10 cellular contexts compared by ENCODE assay signal in genomic region chr19:18433735-18434398, GRCh38. TPM values are rescaled to one million over a fixed set of nuclear protein-coding genes. Genes with fewer than 3 reads are reported as not detected.
DNase-seq lines count a peak whose midpoint lies in the region; ATAC-seq and TF ChIP-seq lines count a peak whose summit lies in the region.
"Had no signal": no experiment of that assay in that cellular context is flagged by ENCODE, and none has a peak within 500 bp of the region (broad histone marks: within the 10 kb centered on the region; RNA-seq: fewer than 3 reads in every experiment).

No MANE protein-coding gene starts in this region.

- no peak for DNase-seq in CD4-positive, CD25-positive, alpha-beta regulatory T cell
- DNase-seq in OCI-LY7 (ENCODE audit: low spot score) (no peak), neuronal stem cell (ENCODE audit: low spot score) (no peak), caudate nucleus (lab: John Stamatoyannopoulos, UW) (no peak), left colon (no peak), cerebellum (ENCODE audit: low spot score) (no peak)
- DNase-seq in effector memory CD8-positive, alpha-beta T cell = no peak

- no peaks in the 10 kb centered on the region for H3K27me3 Mint-ChIP-seq in CD4-positive, CD25-positive, alpha-beta regulatory T cell
- H3K27me3 Mint-ChIP-seq in effector memory CD8-positive, alpha-beta T cell = no peaks in the 10 kb centered on the region

- peak overlapping the region in 2 of 3 donors; percentile 15 to 84 for H3K27ac Mint-ChIP-seq in CD4-positive, CD25-positive, alpha-beta regulatory T cell
- peak overlapping the region; percentile 72 to 88 for H3K27ac Mint-ChIP-seq in effector memory CD8-positive, alpha-beta T cell

- no peak overlapping the region for H2BK15ac ChIP-seq in neuronal stem cell (ENCODE audit: low read length)

- peak overlapping the region; percentile 60 for H3K9ac ChIP-seq in neuronal stem cell (ENCODE audit: low read depth, low read length, poor library complexity)

- H3K9me3 Mint-ChIP-seq in CD4-positive, CD25-positive, alpha-beta regulatory T cell = no peaks in the 10 kb centered on the region
- H3K9me3 Mint-ChIP-seq in effector memory CD8-positive, alpha-beta T cell = no peaks in the 10 kb centered on the region

- no peak for TF ChIP-seq CTCF in OCI-LY7 (conservative IDR thresholded peaks at IDR 0.05; ENCODE audit: low read length)

- peaks cover 49% of the 10 kb centered on the region for H3K4me1 ChIP-seq in CD4-positive, CD25-positive, alpha-beta regulatory T cell (ENCODE audit: control insufficient read depth, insufficient read depth, low read length, poor library complexity, severe bottlenecking)
- peaks cover 33% of the 10 kb centered on the region for H3K4me1 ChIP-seq in OCI-LY7 (ENCODE audit: insufficient read depth, low read length, poor library complexity, severe bottlenecking)
- peaks cover 38 to 47% of the 10 kb centered on the region in 2 donors for H3K4me1 ChIP-seq in neuronal stem cell (ENCODE audit: control insufficient read depth in 2 of 2, insufficient read depth in 1 of 2, low read depth in 1 of 2, low read length in 2 of 2)

- H2BK12ac ChIP-seq in neuronal stem cell (ENCODE audit: low read length) = no peak overlapping the region

- no peak overlapping the region for H2AFZ ChIP-seq in OCI-LY7 (ENCODE audit: low read length)
- no peak overlapping the region for H2AFZ ChIP-seq in neuronal stem cell (ENCODE audit: low read length)

- H3K36me3 Mint-ChIP-seq in CD4-positive, CD25-positive, alpha-beta regulatory T cell = no peaks in the 10 kb centered on the region
- peaks cover 60% of the 10 kb centered on the region for H3K36me3 Mint-ChIP-seq in effector memory CD8-positive, alpha-beta T cell (ENCODE audit: insufficient read depth)

- H3K4me2 ChIP-seq in OCI-LY7 (ENCODE audit: low read length) (no peak overlapping the region), neuronal stem cell (ENCODE audit: insufficient read depth, low read length, poor library complexity, severe bottlenecking) (peak overlapping the region; percentile 66)

- H3K23ac ChIP-seq in neuronal stem cell (ENCODE audit: low read depth, low read length, poor library complexity) = peak overlapping the region; percentile 55

- no peak overlapping the region for H3K14ac ChIP-seq in neuronal stem cell (ENCODE audit: low read length)

- no peaks in the 10 kb centered on the region for H3K27me3 ChIP-seq in CD4-positive, CD25-positive, alpha-beta regulatory T cell (ENCODE audit: control insufficient read depth, insufficient read depth, low read length)
- no peaks in the 10 kb centered on the region for H3K27me3 ChIP-seq in neuronal stem cell (ENCODE audit: control insufficient read depth in 3 of 3, insufficient read depth in 3 of 3, low read depth in 1 of 3, low read length in 3 of 3)
- H3K27me3 ChIP-seq: thyroid gland had no signal

- no peaks in the 10 kb centered on the region for H4K20me1 ChIP-seq in OCI-LY7 (ENCODE audit: insufficient read depth, low read length)

- H2AK5ac ChIP-seq in neuronal stem cell (ENCODE audit: low read depth, low read length) = peak overlapping the region; percentile 100

- CTCF ChIA-PET in OCI-LY7 (lab: Charles Lee; ENCODE audit: unreplicated experiment) = no interaction called here

- H4K91ac ChIP-seq in neuronal stem cell (ENCODE audit: low read depth, low read length, poor library complexity) = no peak overlapping the region

- no peak overlapping the region for H3K4ac ChIP-seq in neuronal stem cell (ENCODE audit: low read length)

- WGBS in neuronal stem cell (ENCODE audit: extremely low coverage in 2 of 2, insufficient read length in 2 of 2, insufficient replicate concordance in 1 of 2), 2 donors = no CpG with 5 or more reads among the region's 60 CpGs

- peak overlapping the region; percentile 64 for H3K18ac ChIP-seq in neuronal stem cell (ENCODE audit: low read length)

- H3K9me3 ChIP-seq in CD4-positive, CD25-positive, alpha-beta regulatory T cell (ENCODE audit: control insufficient read depth in 2 of 2, low read length in 2 of 2) = no peaks in the 10 kb centered on the region
- H3K9me3 ChIP-seq in OCI-LY7 (ENCODE audit: low read length) (no peaks in the 10 kb centered on the region), neuronal stem cell (replicated peaks in 1 of 2; ENCODE audit: control insufficient read depth in 2 of 2, insufficient read depth in 1 of 2, low read depth in 1 of 2, low read length in 2 of 2) (no peaks in the 10 kb centered on the region)
- H3K9me3 ChIP-seq: thyroid gland had no signal

- POLR2A ChIA-PET in OCI-LY7 (lab: Charles Lee) = no interaction called here

- no peak overlapping the region for H4K8ac ChIP-seq in neuronal stem cell (ENCODE audit: low read depth, low read length)

- intact Hi-C loops in OCI-LY7 (cut with micrococcal nuclease; ENCODE audit: unreplicated experiment) = no loop called here
- intact Hi-C loops in left colon (cut with DNase I, micrococcal nuclease) = no loop called here

- H3K4me1 Mint-ChIP-seq in CD4-positive, CD25-positive, alpha-beta regulatory T cell = peaks cover 0 to 27% (median 1%) of the 10 kb centered on the region in 4 donors
- H3K4me1 Mint-ChIP-seq in effector memory CD8-positive, alpha-beta T cell (ENCODE audit: low read depth in 2 of 2) = peaks cover 9 to 23% of the 10 kb centered on the region in 2 donors

- no peak for ATAC-seq in CD4-positive, CD25-positive, alpha-beta regulatory T cell (ENCODE audit: low read depth in 2 of 2)
- no peak for ATAC-seq in effector memory CD8-positive, alpha-beta T cell (replicated peaks)
- no peak for ATAC-seq in GM19328 (IDR thresholded peaks at IDR 0.05; ENCODE audit: unreplicated experiment)
- ATAC-seq in left colon = no peak

- no peaks in the 10 kb centered on the region for H3K79me2 ChIP-seq in OCI-LY7 (ENCODE audit: insufficient read depth, low read depth, low read length)

- H3K4me3 ChIP-seq in CD4-positive, CD25-positive, alpha-beta regulatory T cell (ENCODE audit: low read depth, low read length) = no peak overlapping the region
- H3K4me3 ChIP-seq in OCI-LY7 (ENCODE audit: low read depth, low read length, poor library complexity, severe bottlenecking) (no peak overlapping the region), neuronal stem cell (ENCODE audit: low read length in 2 of 2) (peak overlapping the region in 1 of 2 donors; percentile 18)

- TSS peak; percentile 88 for BruUV-seq in OCI-LY7 (replicated peaks; lab: Mats Ljungman, UMichigan)

- H3K36me3 ChIP-seq in CD4-positive, CD25-positive, alpha-beta regulatory T cell (ENCODE audit: control insufficient read depth, insufficient read depth, low read length) = no peaks in the 10 kb centered on the region
- H3K36me3 ChIP-seq in OCI-LY7 (ENCODE audit: insufficient read depth, low read length) = no peaks in the 10 kb centered on the region
- H3K36me3 ChIP-seq in neuronal stem cell (replicated peaks in 1 of 2; ENCODE audit: control insufficient read depth in 2 of 2, insufficient read depth in 2 of 2, low read length in 2 of 2) = peaks cover 19 to 54% of the 10 kb centered on the region in 2 donors
- H3K36me3 ChIP-seq: thyroid gland had no signal

- H3K27ac ChIP-seq in CD4-positive, CD25-positive, alpha-beta regulatory T cell (ENCODE audit: insufficient read depth, low read length, poor library complexity, severe bottlenecking) = no peak overlapping the region
- H3K27ac ChIP-seq in OCI-LY7 (ENCODE audit: low read depth, low read length, poor library complexity, severe bottlenecking) = no peak overlapping the region
- H3K27ac ChIP-seq in neuronal stem cell (replicated peaks; ENCODE audit: low read length) = no peak overlapping the region
- H3K27ac ChIP-seq in caudate nucleus (ENCODE audit: low read depth, low read length) = no peak overlapping the region

- H2BK5ac ChIP-seq in neuronal stem cell (ENCODE audit: low read length) = no peak overlapping the region

- H3K4me3 Mint-ChIP-seq in CD4-positive, CD25-positive, alpha-beta regulatory T cell = peak overlapping the region; percentile 68 to 88 (median 70)
- peak overlapping the region; percentile 34 to 63 for H3K4me3 Mint-ChIP-seq in effector memory CD8-positive, alpha-beta T cell

- no peaks in the 10 kb centered on the region for H3K9me2 ChIP-seq in OCI-LY7 (ENCODE audit: insufficient read depth, low read length)

- H3K79me1 ChIP-seq in neuronal stem cell (ENCODE audit: low read depth, low read length) = peaks cover 14% of the 10 kb centered on the region

- peak overlapping the region; percentile 98 for H2BK120ac ChIP-seq in neuronal stem cell (ENCODE audit: low read depth, low read length)

RNA-seq across cellular contexts. Expression of gene ISYNA1, which starts 4.1 kb away (rescaled TPM):
- 26.2 TPM for total RNA-seq in CD4-positive, CD25-positive, alpha-beta regulatory T cell
- polyA plus RNA-seq in CD4-positive, CD25-positive, alpha-beta regulatory T cell = 10 to 100 TPM; 11.3 to 26.0 (median 21.4) TPM
- total RNA-seq in OCI-LY7 (2014; rRNA removed; shearing (Covaris generic)) = 0.72 and 1.8 TPM in 2 replicates
- total RNA-seq in OCI-LY7 (2022) = 8.9 and 10.9 TPM in 2 replicates
- polyA plus RNA-seq in neuronal stem cell (2013, experiment 1 of 2) = 318 TPM
- polyA plus RNA-seq in neuronal stem cell (2013, experiment 2 of 2) = 304 TPM
- 10 to 100 TPM; 14.1 to 15.1 TPM for total RNA-seq in left colon
- total RNA-seq in cerebellum = 43.2 TPM

RNA-seq across cellular contexts. Expression of gene SSBP4, which starts 14.7 kb away (rescaled TPM):
- total RNA-seq in CD4-positive, CD25-positive, alpha-beta regulatory T cell = 97.9 TPM
- 10 to 100 TPM; 47.3 to 84.0 (median 65.6) TPM for polyA plus RNA-seq in CD4-positive, CD25-positive, alpha-beta regulatory T cell
- total RNA-seq in OCI-LY7 (2014; rRNA removed; shearing (Covaris generic)) = 54.8 and 92.9 TPM in 2 replicates
- total RNA-seq in OCI-LY7 (2022) (97.5 and 117 TPM in 2 replicates), left colon (10 to 100 TPM; 37.4 to 50.7 TPM), cerebellum (32.2 TPM)
- 66.8 TPM for polyA plus RNA-seq in neuronal stem cell (2013, experiment 1 of 2)
- 64.3 TPM for polyA plus RNA-seq in neuronal stem cell (2013, experiment 2 of 2)

RNA-seq across cellular contexts. Expression of gene LRRC25, which starts 36.4 kb away (rescaled TPM):
- total RNA-seq in CD4-positive, CD25-positive, alpha-beta regulatory T cell = not detected
- under 1 TPM in 3 of 4 donors, not detected in 1; 0.09 to 0.79 (median 0.25) TPM for polyA plus RNA-seq in CD4-positive, CD25-positive, alpha-beta regulatory T cell
- 0.49 and 0.98 TPM in 2 replicates for total RNA-seq in OCI-LY7 (2014; rRNA removed; shearing (Covaris generic))
- total RNA-seq in OCI-LY7 (2022) = 3.2 and 4.1 TPM in 2 replicates
- 0.18 TPM for polyA plus RNA-seq in neuronal stem cell (2013, experiment 1 of 2)
- 0.10 TPM for polyA plus RNA-seq in neuronal stem cell (2013, experiment 2 of 2)
- 1 to 10 TPM in 1 of 2 donors, under 1 TPM in 1; 0.79 to 5.1 TPM for total RNA-seq in left colon
- 1.00 TPM for total RNA-seq in cerebellum
- total RNA-seq: RPMI7951 had no signal

RNA-seq across cellular contexts. Expression of gene GDF15, which starts 47.9 kb away (rescaled TPM):
- not detected for total RNA-seq in CD4-positive, CD25-positive, alpha-beta regulatory T cell
- not detected for polyA plus RNA-seq in CD4-positive, CD25-positive, alpha-beta regulatory T cell
- 0.80 TPM in 1 of 2 replicates, not detected in the other for total RNA-seq in OCI-LY7 (2014; rRNA removed; shearing (Covaris generic))
- total RNA-seq in OCI-LY7 (2022) (not detected in 2 replicates), left colon (10 to 100 TPM; 32.2 to 87.6 TPM), cerebellum (0.36 TPM)
- 5.3 TPM for polyA plus RNA-seq in neuronal stem cell (2013, experiment 1 of 2)
- 5.1 TPM for polyA plus RNA-seq in neuronal stem cell (2013, experiment 2 of 2)
